1 cellular context compared by ENCODE assay signal in genomic region chr14:67413806-67414769, GRCh38.
TF ChIP-seq lines count a peak whose summit lies in the region.

No MANE protein-coding gene starts in this region.

TF ChIP-seq in HEK293, 187 proteins besides CTCF, POLR2A, EP300 and RAD21 (continued from another document and continues in another):
- TF ChIP-seq ZBTB48 (tag by site-specific recombination; IDR thresholded peaks at IDR 0.05), result 0 out of 2 replicates have a peak, but pooled peaks have one; percentile 26
- TF ChIP-seq ZNF704 (tag by site-specific recombination; IDR thresholded peaks at IDR 0.05), result no peak
- TF ChIP-seq ZSCAN30 (tag by site-specific recombination; IDR thresholded peaks at IDR 0.05), result no peak
- no peak for TF ChIP-seq ZNF585B (tag by site-specific recombination; IDR thresholded peaks at IDR 0.05)
- TF ChIP-seq ZBTB49 (tag by site-specific recombination; IDR thresholded peaks at IDR 0.05; ENCODE audit: low read depth), result no peak
- no peak for TF ChIP-seq SCRT1 (tag by site-specific recombination; IDR thresholded peaks at IDR 0.05; ENCODE audit: borderline replicate concordance)
- TF ChIP-seq ZNF112 (tag by site-specific recombination; IDR thresholded peaks at IDR 0.05), result no peak
- TF ChIP-seq ZBTB11 (tag by site-specific recombination; conservative IDR thresholded peaks at IDR 0.05; ENCODE audit: low read depth), result no peak
- TF ChIP-seq ZNF24 (tag by site-specific recombination; IDR thresholded peaks at IDR 0.05), result no peak
- TF ChIP-seq ZNF629 (tag by site-specific recombination; IDR thresholded peaks at IDR 0.05), result peak; percentile 89
- TF ChIP-seq PATZ1 (tag by site-specific recombination; IDR thresholded peaks at IDR 0.05), result peak; percentile 72
- TF ChIP-seq ZNF221 (tag by site-specific recombination; IDR thresholded peaks at IDR 0.05; ENCODE audit: borderline replicate concordance), result no peak
- TF ChIP-seq ZNF292 (tag by site-specific recombination; IDR thresholded peaks at IDR 0.05; ENCODE audit: borderline replicate concordance, low read depth), result no peak
- TF ChIP-seq ZNF510 (tag by site-specific recombination; IDR thresholded peaks at IDR 0.05; ENCODE audit: insufficient replicate concordance), result no peak
- no peak for TF ChIP-seq ZNF362 (tag by site-specific recombination; IDR thresholded peaks at IDR 0.05)
- no peak for TF ChIP-seq ZSCAN4 (tag by site-specific recombination; IDR thresholded peaks at IDR 0.05)
- TF ChIP-seq ZNF211 (tag by site-specific recombination; IDR thresholded peaks at IDR 0.05; ENCODE audit: low read depth), result no peak
- TF ChIP-seq ZNF488 (tag by site-specific recombination; IDR thresholded peaks at IDR 0.05), result no peak
- TF ChIP-seq ZNF518A (tag by site-specific recombination; conservative IDR thresholded peaks at IDR 0.05; ENCODE audit: low read depth), result peak; percentile 61
- TF ChIP-seq ZNF19 (tag by site-specific recombination; IDR thresholded peaks at IDR 0.05; ENCODE audit: low read depth), result no peak
- no peak for TF ChIP-seq KLF16 (tag by site-specific recombination; IDR thresholded peaks at IDR 0.05)
- no peak for TF ChIP-seq PRDM1 (tag by site-specific recombination; IDR thresholded peaks at IDR 0.05)
- TF ChIP-seq ZNF132 (tag by site-specific recombination; IDR thresholded peaks at IDR 0.05; ENCODE audit: borderline replicate concordance), result no peak
- no peak for TF ChIP-seq ZNF155 (tag by site-specific recombination; IDR thresholded peaks at IDR 0.05)
- peak; percentile 50 for TF ChIP-seq ZFP69B (tag by site-specific recombination; IDR thresholded peaks at IDR 0.05)
- no peak; the same call in 1 of the 2 replicates for TF ChIP-seq ZNF449 (tag by site-specific recombination; IDR thresholded peaks at IDR 0.05)
- TF ChIP-seq ZNF274 (IDR thresholded peaks at IDR 0.05; ENCODE audit: low read length), result no peak
- no peak for TF ChIP-seq ZNF274 (tag by site-specific recombination; IDR thresholded peaks at IDR 0.05; ENCODE audit: borderline replicate concordance)
- TF ChIP-seq ZNF37A (tag by site-specific recombination; IDR thresholded peaks at IDR 0.05), result no peak
- TF ChIP-seq ZNF18 (tag by site-specific recombination; IDR thresholded peaks at IDR 0.05), result no peak
- no peak for TF ChIP-seq ZNF350 (tag by site-specific recombination; IDR thresholded peaks at IDR 0.05)
- TF ChIP-seq SETDB1 (IDR thresholded peaks at IDR 0.05; ENCODE audit: insufficient read length, low read length), result no peak
- TF ChIP-seq ZNF639 (tag by site-specific recombination; IDR thresholded peaks at IDR 0.05), result 0 out of 2 replicates have a peak, but pooled peaks have one; percentile 26
